Comparison of ENCODE assay signal across 8 cellular contexts in the genomic region with DNA sequence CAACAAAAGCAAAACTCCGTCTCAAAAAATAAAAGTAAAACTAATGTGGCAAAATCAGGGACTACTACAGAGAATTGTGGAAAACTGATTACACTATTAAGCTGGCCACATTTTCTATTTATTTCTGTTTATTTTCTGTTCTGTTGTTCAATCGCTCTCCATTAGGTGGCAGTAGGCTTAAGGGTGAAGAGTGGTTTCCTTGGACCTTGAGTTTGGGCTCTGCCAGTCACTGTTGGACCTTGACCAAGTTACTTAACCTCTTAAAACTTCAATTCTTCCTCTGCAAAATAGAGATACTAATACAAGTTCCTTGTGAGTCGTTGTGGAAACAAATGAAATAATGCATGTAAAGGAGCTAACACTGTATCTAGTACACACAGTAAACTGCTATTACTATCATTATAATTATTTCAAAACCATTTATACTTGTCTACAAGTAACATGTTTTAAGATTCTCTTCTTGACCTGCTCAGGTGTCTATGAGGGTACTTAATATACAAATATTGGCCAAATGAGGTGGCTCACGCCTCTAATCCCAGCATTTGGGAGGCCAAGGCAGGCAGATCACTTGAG. TPM values are rescaled to one million over a fixed set of nuclear protein-coding genes. Genes with fewer than 3 reads are reported as not detected.
DNase-seq lines count a peak whose midpoint lies in the region; ATAC-seq and TF ChIP-seq lines count a peak whose summit lies in the region.

No MANE protein-coding gene starts in this region.

- H3K4me2 ChIP-seq in osteoblast (ENCODE audit: insufficient read depth, low read length), result no peak overlapping the region

- peak; percentile 73 for TF ChIP-seq CTCF in osteoblast (IDR thresholded peaks at IDR 0.05; ENCODE audit: extremely low read depth, low read depth, low read length)

- no peaks in the 10 kb centered on the region for H3K27me3 ChIP-seq in osteoblast (ENCODE audit: insufficient read depth, low read length)

- DNase-seq in SIG-M5 treated with dmso at 0.1 percent for 504 hours (lab: John Stamatoyannopoulos, UW; ENCODE audit: unreplicated experiment), result peak; percentile 35
- DNase-seq in SIG-M5 (lab: John Stamatoyannopoulos, UW), result no peak
- peak; percentile 89 for DNase-seq in fibroblast of the conjunctiva (ENCODE audit: low read depth)
- DNase-seq in osteoblast (ENCODE audit: insufficient read length, low spot score, missing footprints), result peak; percentile 60
- no peak for DNase-seq in GOT3 (lab: John Stamatoyannopoulos, UW)
- no peak for DNase-seq in stimulated activated CD4-positive, alpha-beta T cell treated with anti-CD3 and anti-CD28 coated beads, Interleukin-4, amount 100 ng/mL, for 24 hours

- H3K79me2 ChIP-seq in osteoblast (ENCODE audit: insufficient read depth, low read length), result no peaks in the 10 kb centered on the region

- no peaks in the 10 kb centered on the region for H3K36me3 ChIP-seq in osteoblast (ENCODE audit: insufficient read depth, low read length)

- H2AFZ ChIP-seq in osteoblast (ENCODE audit: low read length), result no peak overlapping the region

- peaks cover 11% of the 10 kb centered on the region for H3K4me1 ChIP-seq in osteoblast (ENCODE audit: insufficient read depth, low read length)

- no peak overlapping the region for H3K4me3 ChIP-seq in osteoblast (ENCODE audit: insufficient read depth, low read length)

- no peaks in the 10 kb centered on the region for H3K9me3 ChIP-seq in osteoblast (ENCODE audit: low read depth, low read length)

- ATAC-seq in HG03064 (IDR thresholded peaks at IDR 0.05; ENCODE audit: low read depth, unreplicated experiment) (peak; percentile 78), SK-N-SH treated with all-trans-retinoic acid at 6 μM for 48 hours (peak; percentile 77)

- H3K27ac ChIP-seq in osteoblast (ENCODE audit: low read depth, low read length), result peak overlapping the region; percentile 24

- H4K20me1 ChIP-seq in osteoblast (ENCODE audit: insufficient read depth, low read length), result no peaks in the 10 kb centered on the region

TF ChIP-seq in SK-N-SH treated with all-trans-retinoic acid at 6 μM for 48 hours, 23 proteins besides CTCF, POLR2A, EP300 and RAD21:
- TF ChIP-seq ZNF565 (CRISPR knock-in tag; conservative IDR thresholded peaks at IDR 0.05; ENCODE audit: low read depth) (no peak), TCF4 (CRISPR knock-in tag; IDR thresholded peaks at IDR 0.05; ENCODE audit: borderline replicate concordance) (no peak), BACH2 (CRISPR knock-in tag; IDR thresholded peaks at IDR 0.05; ENCODE audit: borderline replicate concordance) (no peak), CSDC2 (CRISPR knock-in tag; IDR thresholded peaks at IDR 0.05) (no peak), ZNF8 (CRISPR knock-in tag; IDR thresholded peaks at IDR 0.05) (no peak), ISL1 (CRISPR knock-in tag; IDR thresholded peaks at IDR 0.05) (no peak), ESRRG (CRISPR knock-in tag; IDR thresholded peaks at IDR 0.05) (no peak), ZC3H10 (CRISPR knock-in tag; IDR thresholded peaks at IDR 0.05) (no peak), PATZ1 (CRISPR knock-in tag; IDR thresholded peaks at IDR 0.05; ENCODE audit: borderline replicate concordance) (no peak), ARNTL (CRISPR knock-in tag; IDR thresholded peaks at IDR 0.05; ENCODE audit: borderline replicate concordance, low read depth) (no peak), PPARA (CRISPR knock-in tag; IDR thresholded peaks at IDR 0.05; ENCODE audit: borderline replicate concordance) (no peak), GLIS3 (CRISPR knock-in tag; IDR thresholded peaks at IDR 0.05) (no peak)
- TF ChIP-seq, protein P1, sequence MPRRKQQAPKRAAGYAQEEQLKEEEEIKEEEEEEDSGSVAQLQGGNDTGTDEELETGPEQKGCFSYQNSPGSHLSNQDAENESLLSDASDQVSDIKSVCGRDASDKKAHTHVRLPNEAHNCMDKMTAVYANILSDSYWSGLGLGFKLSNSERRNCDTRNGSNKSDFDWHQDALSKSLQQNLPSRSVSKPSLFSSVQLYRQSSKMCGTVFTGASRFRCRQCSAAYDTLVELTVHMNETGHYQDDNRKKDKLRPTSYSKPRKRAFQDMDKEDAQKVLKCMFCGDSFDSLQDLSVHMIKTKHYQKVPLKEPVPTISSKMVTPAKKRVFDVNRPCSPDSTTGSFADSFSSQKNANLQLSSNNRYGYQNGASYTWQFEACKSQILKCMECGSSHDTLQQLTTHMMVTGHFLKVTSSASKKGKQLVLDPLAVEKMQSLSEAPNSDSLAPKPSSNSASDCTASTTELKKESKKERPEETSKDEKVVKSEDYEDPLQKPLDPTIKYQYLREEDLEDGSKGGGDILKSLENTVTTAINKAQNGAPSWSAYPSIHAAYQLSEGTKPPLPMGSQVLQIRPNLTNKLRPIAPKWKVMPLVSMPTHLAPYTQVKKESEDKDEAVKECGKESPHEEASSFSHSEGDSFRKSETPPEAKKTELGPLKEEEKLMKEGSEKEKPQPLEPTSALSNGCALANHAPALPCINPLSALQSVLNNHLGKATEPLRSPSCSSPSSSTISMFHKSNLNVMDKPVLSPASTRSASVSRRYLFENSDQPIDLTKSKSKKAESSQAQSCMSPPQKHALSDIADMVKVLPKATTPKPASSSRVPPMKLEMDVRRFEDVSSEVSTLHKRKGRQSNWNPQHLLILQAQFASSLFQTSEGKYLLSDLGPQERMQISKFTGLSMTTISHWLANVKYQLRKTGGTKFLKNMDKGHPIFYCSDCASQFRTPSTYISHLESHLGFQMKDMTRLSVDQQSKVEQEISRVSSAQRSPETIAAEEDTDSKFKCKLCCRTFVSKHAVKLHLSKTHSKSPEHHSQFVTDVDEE (CRISPR knock-in tag; IDR thresholded peaks at IDR 0.05), result no peak
- TF ChIP-seq, protein P2, sequence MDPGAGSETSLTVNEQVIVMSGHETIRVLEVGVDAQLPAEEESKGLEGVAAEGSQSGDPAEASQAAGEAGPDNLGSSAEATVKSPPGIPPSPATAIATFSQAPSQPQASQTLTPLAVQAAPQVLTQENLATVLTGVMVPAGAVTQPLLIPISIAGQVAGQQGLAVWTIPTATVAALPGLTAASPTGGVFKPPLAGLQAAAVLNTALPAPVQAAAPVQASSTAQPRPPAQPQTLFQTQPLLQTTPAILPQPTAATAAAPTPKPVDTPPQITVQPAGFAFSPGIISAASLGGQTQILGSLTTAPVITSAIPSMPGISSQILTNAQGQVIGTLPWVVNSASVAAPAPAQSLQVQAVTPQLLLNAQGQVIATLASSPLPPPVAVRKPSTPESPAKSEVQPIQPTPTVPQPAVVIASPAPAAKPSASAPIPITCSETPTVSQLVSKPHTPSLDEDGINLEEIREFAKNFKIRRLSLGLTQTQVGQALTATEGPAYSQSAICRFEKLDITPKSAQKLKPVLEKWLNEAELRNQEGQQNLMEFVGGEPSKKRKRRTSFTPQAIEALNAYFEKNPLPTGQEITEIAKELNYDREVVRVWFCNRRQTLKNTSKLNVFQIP (CRISPR knock-in tag; IDR thresholded peaks at IDR 0.05; ENCODE audit: borderline replicate concordance, low read depth), result no peak

RNA-seq across cellular contexts. Expression of gene HSD17B11, which starts 15.2 kb away (rescaled TPM):
- total RNA-seq in osteoblast, result 46.9 and 49.6 TPM in 2 replicates

RNA-seq across cellular contexts. Expression of gene NUDT9, which starts 46.6 kb away (rescaled TPM):
- total RNA-seq in osteoblast, result 10.1 and 15.6 TPM in 2 replicates

RNA-seq across cellular contexts. Expression of gene HSD17B13, which starts 53.1 kb away (rescaled TPM):
- under 0.01 TPM in 2 replicates for total RNA-seq in osteoblast

Comparison
In these comparisons a context has a peak if more than half of its experiments do, and no peak if none do; other contexts are left out.
1. DNase-seq: peak in SIG-M5 treated with dmso at 0.1 percent for 504 hours (single experiment), fibroblast of the conjunctiva (single experiment) and osteoblast (single experiment); none in SIG-M5 (single experiment), GOT3 (single experiment) and stimulated activated CD4-positive, alpha-beta T cell treated with anti-CD3 and anti-CD28 coated beads, Interleukin-4, amount 100 ng/mL, for 24 hours (single experiment).